Comparison of ENCODE assay signal across 13 cellular contexts in the genomic region with DNA sequence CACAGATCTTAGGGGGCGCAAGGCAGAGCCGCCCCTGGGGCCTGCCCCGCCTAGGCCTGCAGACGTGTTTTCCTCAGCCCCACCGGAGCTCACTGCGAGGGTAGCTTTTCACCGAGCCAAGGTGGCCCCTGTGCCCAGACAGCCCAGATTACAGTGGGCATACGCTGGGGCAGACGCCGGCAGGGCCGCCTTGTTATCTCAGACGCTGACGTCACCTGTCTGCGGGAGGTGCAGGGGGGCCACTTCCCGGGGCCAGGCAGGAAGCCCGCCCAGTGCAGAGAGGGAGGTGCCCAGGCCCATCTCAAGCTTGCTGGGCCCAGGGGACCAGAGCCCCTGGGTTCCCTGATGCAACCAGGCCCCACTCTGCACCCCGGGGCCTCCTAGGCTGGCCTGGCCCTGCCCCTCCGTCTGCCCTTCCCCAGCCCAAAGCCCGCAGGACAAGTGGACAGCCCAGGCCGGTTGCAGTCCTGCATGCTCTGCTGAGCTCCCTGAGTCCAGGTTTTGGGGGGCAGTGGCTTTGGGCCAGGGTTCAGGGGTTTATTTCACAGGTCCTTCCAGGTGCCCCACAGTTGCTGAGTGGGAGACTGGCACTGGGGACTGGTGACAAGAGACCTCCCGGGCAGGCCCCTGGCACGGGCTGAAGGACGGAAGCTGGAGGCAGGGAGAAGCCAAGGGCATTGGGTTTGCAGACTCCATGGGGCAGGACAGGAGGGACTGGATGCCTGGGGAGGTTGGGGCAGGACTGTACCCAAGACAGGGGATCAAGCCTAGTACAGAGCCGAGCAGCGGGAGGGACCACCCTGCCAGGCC. TPM values are rescaled to one million over a fixed set of nuclear protein-coding genes. Genes with fewer than 3 reads are reported as not detected.
A peak's percentile ranks its signal among the peaks of the same experiment; 100 is the strongest.
DNase-seq lines count a peak whose midpoint lies in the region; ATAC-seq and TF ChIP-seq lines count a peak whose summit lies in the region.
"Had no signal": no experiment of that assay in that cellular context is flagged by ENCODE, and none has a peak within 500 bp of the region (broad histone marks: within the 10 kb centered on the region; RNA-seq: fewer than 3 reads in every experiment).

No MANE protein-coding gene starts in this region.

- no peak overlapping the region for H3K4me2 ChIP-seq in GM23248 (ENCODE audit: unreplicated experiment)

- no peaks in the 10 kb centered on the region for H3K36me3 Mint-ChIP-seq in natural killer cell treated with Interleukin-12 subunit alpha and Interleukin-12 subunit beta and Interleukin-15 and Interleukin-18, amount 100 ng/mL, for 72 hours
- H3K36me3 Mint-ChIP-seq: CD4-positive, alpha-beta memory T cell; memory B cell had no signal

- no peaks in the 10 kb centered on the region for H4K20me1 ChIP-seq in GM23248 (ENCODE audit: insufficient read depth)

- H3K9me2 ChIP-seq in GM23248 (ENCODE audit: insufficient read depth): no peaks in the 10 kb centered on the region

- H3K4me3 Mint-ChIP-seq in natural killer cell treated with Interleukin-12 subunit alpha and Interleukin-12 subunit beta and Interleukin-15 and Interleukin-18, amount 100 ng/mL, for 72 hours: no peak overlapping the region
- H3K4me3 Mint-ChIP-seq: CD4-positive, alpha-beta memory T cell; memory B cell had no signal

- no peak overlapping the region for H3K4me3 ChIP-seq in SJCRH30
- no peak overlapping the region for H3K4me3 ChIP-seq in GM23248
- no peak overlapping the region for H3K4me3 ChIP-seq in foreskin fibroblast (ENCODE audit: low read depth in 1 of 2, low read length in 2 of 2)

- H3K9me3 Mint-ChIP-seq in natural killer cell treated with Interleukin-12 subunit alpha and Interleukin-12 subunit beta and Interleukin-15 and Interleukin-18, amount 100 ng/mL, for 72 hours: no peaks in the 10 kb centered on the region
- H3K9me3 Mint-ChIP-seq: memory B cell had no signal

- intact Hi-C loops in Right ventricle myocardium superior (cut with DNase I): no loop called here

- in situ Hi-C loops in GM23248 (cut with MboI): no loop called here

- H3K9ac ChIP-seq in GM23248: no peak overlapping the region

- no peaks in the 10 kb centered on the region for H3K4me1 Mint-ChIP-seq in natural killer cell treated with Interleukin-12 subunit alpha and Interleukin-12 subunit beta and Interleukin-15 and Interleukin-18, amount 100 ng/mL, for 72 hours (ENCODE audit: low read depth in 2 of 2)

- no peaks in the 10 kb centered on the region; the same call in 1 of the 2 replicates for H3F3A ChIP-seq in GM23248 (ENCODE audit: insufficient read depth)

- no peaks in the 10 kb centered on the region for H3K36me3 ChIP-seq in SJCRH30
- H3K36me3 ChIP-seq in GM23248 (ENCODE audit: low read depth): no peaks in the 10 kb centered on the region

- H3K4me1 ChIP-seq in SJCRH30: peaks cover 39% of the 10 kb centered on the region
- peaks cover 23% of the 10 kb centered on the region for H3K4me1 ChIP-seq in GM23248 (ENCODE audit: insufficient read depth)

- peak; percentile 21 for DNase-seq in EL
- peak; percentile 50 to 58 for DNase-seq in SJCRH30
- peak; percentile 72 for DNase-seq in Right ventricle myocardium superior
- peak; percentile 56 for DNase-seq in natural killer cell treated with Interleukin-12 subunit alpha and Interleukin-12 subunit beta and Interleukin-15 and Interleukin-18, amount 100 ng/mL, for 72 hours (ENCODE audit: low spot score)
- DNase-seq in NCI-H1930 (lab: John Stamatoyannopoulos, UW): no peak
- no peak for DNase-seq in GM23248
- no peak for DNase-seq in foreskin fibroblast
- DNase-seq: activated CD4-positive, CD25-positive, alpha-beta regulatory T cell; Kasumi-1; NCI-H446 had no signal

- H3K27me3 ChIP-seq in SJCRH30 (no peaks in the 10 kb centered on the region), GM23248 (replicated peaks; ENCODE audit: insufficient read depth) (0 out of 2 replicates have a peak, but pooled peaks cover 6% of the 10 kb centered on the region)

- peak overlapping the region; percentile 40; the same call in 1 of the 2 replicates for H3K27ac ChIP-seq in SJCRH30
- no peak overlapping the region for H3K27ac ChIP-seq in GM23248

- no peaks in the 10 kb centered on the region for H3K9me3 ChIP-seq in SJCRH30 (replicated peaks)
- H3K9me3 ChIP-seq in GM23248 (ENCODE audit: low read depth): no peaks in the 10 kb centered on the region

- peaks cover 4 to 10% of the 10 kb centered on the region in 2 donors for H3K27me3 Mint-ChIP-seq in natural killer cell treated with Interleukin-12 subunit alpha and Interleukin-12 subunit beta and Interleukin-15 and Interleukin-18, amount 100 ng/mL, for 72 hours

- no peak overlapping the region for H3K27ac Mint-ChIP-seq in natural killer cell treated with Interleukin-12 subunit alpha and Interleukin-12 subunit beta and Interleukin-15 and Interleukin-18, amount 100 ng/mL, for 72 hours
- H3K27ac Mint-ChIP-seq: memory B cell had no signal

- H3K79me2 ChIP-seq in GM23248 (ENCODE audit: insufficient read depth): no peaks in the 10 kb centered on the region

- 77 to 79% methylated on average over 22 to 24 of the region's 25 CpGs for WGBS in GM23248 (ENCODE audit: low coverage in 1 of 2, low lambda C conversion rate in 2 of 2, missing lambda C conversion rate in 2 of 2), 2 experiments

- H2AFZ ChIP-seq in GM23248: no peak overlapping the region

- no peak for TF ChIP-seq CTCF in foreskin fibroblast (IDR thresholded peaks at IDR 0.05; ENCODE audit: low read depth, low read length)

- ATAC-seq in Right ventricle myocardium superior (ENCODE audit: poor library complexity) (peak; percentile 17), HG02840 (IDR thresholded peaks at IDR 0.05; ENCODE audit: low FRiP score, unreplicated experiment) (no peak)
- peak in 1 of 2 donors; percentile 29 for ATAC-seq in natural killer cell treated with Interleukin-12 subunit alpha and Interleukin-12 subunit beta and Interleukin-15 and Interleukin-18, amount 100 ng/mL, for 72 hours

RNA-seq across cellular contexts. Expression of a gene that starts 38.6 kb away (rescaled TPM):
- 513 and 574 TPM in 2 replicates for total RNA-seq in SJCRH30 (2014; rRNA removed; shearing (Covaris generic))
- total RNA-seq in Right ventricle myocardium superior: 79.9 TPM
- total RNA-seq in natural killer cell treated with Interleukin-12 subunit alpha and Interleukin-12 subunit beta and Interleukin-15 and Interleukin-18, amount 100 ng/mL, for 72 hours: under 1 TPM in 1 of 2 donors, not detected in 1; 0.17 TPM
- total RNA-seq in GM23248 (2014; rRNA removed; shearing (Covaris generic)): not detected in 2 replicates
- polyA plus RNA-seq in GM23248 (2016; fragmentation: Nextera tagmentation; extraction: Ambion mirVana): 0.06 and 0.18 TPM in 2 replicates
- total RNA-seq: CD4-positive, alpha-beta memory T cell had no signal
- polyA plus RNA-seq: CD4-positive, alpha-beta memory T cell had no signal

Comparison
In these comparisons a context has a peak if more than half of its experiments do, and no peak if none do; other contexts are left out.
1. DNase-seq: peak in EL (single experiment), SJCRH30 (2 of 2), Right ventricle myocardium superior (single experiment) and natural killer cell treated with Interleukin-12 subunit alpha and Interleukin-12 subunit beta and Interleukin-15 and Interleukin-18, amount 100 ng/mL, for 72 hours (single experiment); none in NCI-H1930 (0 of 2), GM23248 (single experiment) and foreskin fibroblast (0 of 2).
2. RNA of a gene that starts 38.6 kb away (total RNA-seq): 513 to 574 TPM in SJCRH30 and 79.9 TPM in Right ventricle myocardium superior (single experiment); 0.17 TPM in natural killer cell treated with Interleukin-12 subunit alpha and Interleukin-12 subunit beta and Interleukin-15 and Interleukin-18, amount 100 ng/mL, for 72 hours and not detected in GM23248; every median in the first group is over 10 times any median in the second.